1 cellular context compared by ENCODE assay signal in genomic region chr22:22979121-22979724, GRCh38.
A peak's percentile ranks its signal among the peaks of the same experiment; 100 is the strongest.
TF ChIP-seq lines count a peak whose summit lies in the region.

No MANE protein-coding gene starts in this region.

TF ChIP-seq in K562, 482 proteins besides CTCF, POLR2A, EP300 and RAD21 (continued from another document):
- TF ChIP-seq GATAD2B (IDR thresholded peaks at IDR 0.05; ENCODE audit: borderline replicate concordance), result 0 out of 2 replicates have a peak, but pooled peaks have one; percentile 60
- peak; percentile 82 for TF ChIP-seq MAFG (tag; conservative IDR thresholded peaks at IDR 0.05)
- TF ChIP-seq ZNF507 (tag; conservative IDR thresholded peaks at IDR 0.05), result 0 out of 2 replicates have a peak, but pooled peaks have one; percentile 8
- peak; percentile 85 for TF ChIP-seq C11orf30 (IDR thresholded peaks at IDR 0.05; ENCODE audit: low read depth)
- TF ChIP-seq XRCC4 (IDR thresholded peaks at IDR 0.05; ENCODE audit: extremely low read depth, insufficient read depth, insufficient read length), result no peak
- TF ChIP-seq POLR2H (tag; IDR thresholded peaks at IDR 0.05; ENCODE audit: low read depth), result 0 out of 2 replicates have a peak, but pooled peaks have one; percentile 41
- TF ChIP-seq NFIX (CRISPR knock-in tag; IDR thresholded peaks at IDR 0.05; ENCODE audit: low read depth), result no peak
- no peak for TF ChIP-seq TAF1 (IDR thresholded peaks at IDR 0.05; ENCODE audit: control insufficient read depth, extremely low read depth, insufficient read depth, low read length, severe bottlenecking)
- no peak for TF ChIP-seq WHSC1 (IDR thresholded peaks at IDR 0.05; ENCODE audit: low read length)
- TF ChIP-seq RB1 (IDR thresholded peaks at IDR 0.05; ENCODE audit: low read depth), result no peak
- TF ChIP-seq CAMTA2 (CRISPR knock-in tag; conservative IDR thresholded peaks at IDR 0.05), result no peak
- no peak for TF ChIP-seq ZNF583 (CRISPR knock-in tag; IDR thresholded peaks at IDR 0.05)
TF ChIP-seq in K562: peak in this region for 7.
